ENCODE assay signal across 24 cellular contexts in the genomic region with DNA sequence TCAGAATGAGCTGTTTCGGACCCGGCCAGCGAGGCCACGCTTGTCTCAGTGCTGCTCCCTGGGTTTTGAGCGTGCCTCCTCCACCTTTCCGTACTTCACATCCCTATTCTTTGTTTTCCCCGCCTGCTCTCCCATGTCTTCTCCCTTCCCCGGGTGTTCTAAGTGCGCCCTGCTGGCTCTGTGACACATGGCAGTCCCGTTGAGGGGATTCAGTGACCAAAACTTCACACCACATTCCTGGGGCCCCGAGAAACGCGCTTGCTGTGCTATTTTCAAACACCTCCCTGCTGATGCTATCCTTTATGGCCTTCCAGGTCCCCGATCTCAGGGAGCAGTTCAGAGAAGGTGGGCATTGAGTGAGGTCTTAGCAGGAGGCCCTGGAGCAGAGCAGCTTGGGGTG.
DNase-seq lines count a peak whose midpoint lies in the region; TF ChIP-seq lines count a peak whose summit lies in the region.
"Had no signal": no experiment of that assay in that cellular context is flagged by ENCODE, and none has a peak within 500 bp of the region (broad histone marks: within the 10 kb centered on the region; RNA-seq: fewer than 3 reads in every experiment).

No MANE protein-coding gene starts in this region.

- H3K4me1 Mint-ChIP-seq in endothelial cell (ENCODE audit: unreplicated experiment) (peaks cover 20% of the 10 kb centered on the region), neural progenitor cell (peaks cover 11% of the 10 kb centered on the region)
- H3K4me1 Mint-ChIP-seq: CD14-positive monocyte; CD8-positive, alpha-beta memory T cell had no signal

- no peak for TF ChIP-seq POLR2A in spleen (IDR thresholded peaks at IDR 0.05)

- H3K9me3 Mint-ChIP-seq in endothelial cell (ENCODE audit: unreplicated experiment): peaks cover 14% of the 10 kb centered on the region
- H3K9me3 Mint-ChIP-seq in neural progenitor cell: no peaks in the 10 kb centered on the region
- H3K9me3 Mint-ChIP-seq: CD4-positive, alpha-beta T cell had no signal

- no peak overlapping the region for H3K27ac Mint-ChIP-seq in endothelial cell (ENCODE audit: unreplicated experiment)
- H3K27ac Mint-ChIP-seq in neural progenitor cell: peak overlapping the region; percentile 63
- H3K27ac Mint-ChIP-seq: CD14-positive monocyte; CD4-positive, alpha-beta T cell; CD8-positive, alpha-beta memory T cell; GM23338; HFFc6 had no signal

- H3K4me3 Mint-ChIP-seq in endothelial cell (ENCODE audit: unreplicated experiment): peak overlapping the region; percentile 15
- no peak overlapping the region for H3K4me3 Mint-ChIP-seq in neural progenitor cell
- H3K4me3 Mint-ChIP-seq: CD4-positive, alpha-beta T cell; CD8-positive, alpha-beta memory T cell; GM23338; H9; HFFc6 had no signal

- H3K4me2 ChIP-seq in neural progenitor cell: no peak overlapping the region
- H3K4me2 ChIP-seq: A549; BLaER1 treated with 17β-estradiol and CSF1 and Interleukin-3, amounts not matched to agents 10 nM and 100 nM; GM23338 had no signal

- CTCF ChIA-PET in HEK293 (lab: Yijun Ruan, JAX): interaction anchor here (0.5 kb wide), 1 partner anchor 42 kb away, joined by 6 read pairs; no protein-coding TSS in a partner anchor

- H2AFZ ChIP-seq in neural progenitor cell (replicated peaks): no peak overlapping the region
- H2AFZ ChIP-seq: GM23338 had no signal

- H3K36me3 ChIP-seq in HEK293 (ENCODE audit: control insufficient read depth in 2 of 2, insufficient read depth in 1 of 2, low read length in 2 of 2) (no peaks in the 10 kb centered on the region; a peak in 1 of 3 replicates), neural progenitor cell (no peaks in the 10 kb centered on the region), spleen (peaks cover 0 to 40% (median 0%) of the 10 kb centered on the region in 6 donors)
- H3K36me3 ChIP-seq: BE2C; BLaER1 treated with 17β-estradiol and CSF1 and Interleukin-3, amounts not matched to agents 10 nM and 100 nM had no signal

- no peaks in the 10 kb centered on the region for H4K20me1 ChIP-seq in neural progenitor cell (ENCODE audit: low read depth)

- no peaks in the 10 kb centered on the region for H3K4me1 ChIP-seq in HEK293 (ENCODE audit: control insufficient read depth, insufficient read depth, low read length)
- H3K4me1 ChIP-seq in neural progenitor cell: peaks cover 11% of the 10 kb centered on the region
- H3K4me1 ChIP-seq in spleen: peaks cover 0 to 3% (median 0%) of the 10 kb centered on the region in 6 donors
- H3K4me1 ChIP-seq: A549, BE2C had no signal

- H3K9me3 ChIP-seq in HEK293 (ENCODE audit: control insufficient read depth, insufficient read depth, low read depth, low read length): no peaks in the 10 kb centered on the region
- no peaks in the 10 kb centered on the region for H3K9me3 ChIP-seq in neural progenitor cell (ENCODE audit: low read depth)
- no peaks in the 10 kb centered on the region for H3K9me3 ChIP-seq in spleen
- H3K9me3 ChIP-seq: BE2C had no signal

- no peaks in the 10 kb centered on the region for H3K79me2 ChIP-seq in neural progenitor cell (ENCODE audit: low read depth)

- POLR2A ChIA-PET in HEK293 (lab: Yijun Ruan, JAX): no interaction called here

- H3K27me3 Mint-ChIP-seq in endothelial cell (ENCODE audit: unreplicated experiment): peaks cover 12% of the 10 kb centered on the region
- peaks cover 2% of the 10 kb centered on the region for H3K27me3 Mint-ChIP-seq in neural progenitor cell (ENCODE audit: insufficient read depth, low read depth)

- intact Hi-C loops in spleen (cut with DNase I; ENCODE audit: low total_unique reads): no loop called here

- no peak for TF ChIP-seq CTCF in HEK293 (tag by site-specific recombination; IDR thresholded peaks at IDR 0.05)
- no peak for TF ChIP-seq CTCF in endothelial cell (IDR thresholded peaks at IDR 0.05; ENCODE audit: unreplicated experiment)
- TF ChIP-seq CTCF in neural progenitor cell (IDR thresholded peaks at IDR 0.05): no peak
- no peak for TF ChIP-seq CTCF in spleen (IDR thresholded peaks at IDR 0.05 in 8 of 11, conservative IDR thresholded peaks at IDR 0.05 in 3 of 11)

- no peaks in the 10 kb centered on the region for H3F3A ChIP-seq in neural progenitor cell (ENCODE audit: low read depth)

- DNase-seq in endothelial cell (ENCODE audit: low spot score) (no peak), neural progenitor cell (ENCODE audit: low spot score) (no peak), spleen (peak; percentile 65), HuH-7 (ENCODE audit: low spot score) (no peak), HUDEP-2 (lab: John Stamatoyannopoulos, UW; ENCODE audit: unreplicated experiment in 76 of 76) (no peak), KG1 (lab: John Stamatoyannopoulos, UW) (no peak), occipital lobe (lab: John Stamatoyannopoulos, UW) (no peak)
- DNase-seq: 8988T; ACHN; AML-193; BE2C; CD8-positive, alpha-beta memory T cell; DMS 273 treated with DMSO at 0.1 percent for 48 hours; DMS79; EL; GDM1; H9; HFFc6 had no signal

- H3K27ac ChIP-seq in HEK293 (ENCODE audit: extremely low read depth, low read depth, low read length) (no peak overlapping the region), neural progenitor cell (no peak overlapping the region), spleen (no peak overlapping the region)
- H3K27ac ChIP-seq: A549; BLaER1 treated with 17β-estradiol and CSF1 and Interleukin-3, amounts not matched to agents 10 nM and 100 nM had no signal

- H3K4me3 ChIP-seq in HEK293 (ENCODE audit: low read depth, low read length) (no peak overlapping the region), neural progenitor cell (no peak overlapping the region), spleen (no peak overlapping the region)
- H3K4me3 ChIP-seq: A549; BLaER1 treated with 17β-estradiol and CSF1 and Interleukin-3, amounts not matched to agents 10 nM and 100 nM; GM23338 had no signal

- H3K9ac ChIP-seq in neural progenitor cell: no peak overlapping the region
- H3K9ac ChIP-seq: BLaER1 treated with 17β-estradiol and CSF1 and Interleukin-3, amounts not matched to agents 10 nM and 100 nM had no signal

- H3K36me3 Mint-ChIP-seq in endothelial cell (ENCODE audit: low read depth, unreplicated experiment) (peaks cover 10% of the 10 kb centered on the region), neural progenitor cell (peaks cover 16% of the 10 kb centered on the region)
- H3K36me3 Mint-ChIP-seq: CD14-positive monocyte; CD8-positive, alpha-beta memory T cell had no signal

- H3K27me3 ChIP-seq in neural progenitor cell: no peaks in the 10 kb centered on the region
- peaks cover 0 to 12% (median 0%) of the 10 kb centered on the region in 7 donors for H3K27me3 ChIP-seq in spleen (replicated peaks in 1 of 7)
- H3K27me3 ChIP-seq: BE2C had no signal

- WGBS in spleen, 5 donors: 84 to 96% (median 91%) methylated on average over 14 of the region's 14 CpGs

TF ChIP-seq in HEK293, 187 proteins besides CTCF, POLR2A, EP300 and RAD21:
- TF ChIP-seq ZNF155 (tag by site-specific recombination; IDR thresholded peaks at IDR 0.05) (no peak), GLIS1 (tag by site-specific recombination; IDR thresholded peaks at IDR 0.05) (peak; percentile 58), ZNF654 (tag by site-specific recombination; IDR thresholded peaks at IDR 0.05; ENCODE audit: low read depth) (no peak)
- TF ChIP-seq, protein P1, sequence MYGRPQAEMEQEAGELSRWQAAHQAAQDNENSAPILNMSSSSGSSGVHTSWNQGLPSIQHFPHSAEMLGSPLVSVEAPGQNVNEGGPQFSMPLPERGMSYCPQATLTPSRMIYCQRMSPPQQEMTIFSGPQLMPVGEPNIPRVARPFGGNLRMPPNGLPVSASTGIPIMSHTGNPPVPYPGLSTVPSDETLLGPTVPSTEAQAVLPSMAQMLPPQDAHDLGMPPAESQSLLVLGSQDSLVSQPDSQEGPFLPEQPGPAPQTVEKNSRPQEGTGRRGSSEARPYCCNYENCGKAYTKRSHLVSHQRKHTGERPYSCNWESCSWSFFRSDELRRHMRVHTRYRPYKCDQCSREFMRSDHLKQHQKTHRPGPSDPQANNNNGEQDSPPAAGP (tag by site-specific recombination; IDR thresholded peaks at IDR 0.05): no peak
